In the genomic region with DNA sequence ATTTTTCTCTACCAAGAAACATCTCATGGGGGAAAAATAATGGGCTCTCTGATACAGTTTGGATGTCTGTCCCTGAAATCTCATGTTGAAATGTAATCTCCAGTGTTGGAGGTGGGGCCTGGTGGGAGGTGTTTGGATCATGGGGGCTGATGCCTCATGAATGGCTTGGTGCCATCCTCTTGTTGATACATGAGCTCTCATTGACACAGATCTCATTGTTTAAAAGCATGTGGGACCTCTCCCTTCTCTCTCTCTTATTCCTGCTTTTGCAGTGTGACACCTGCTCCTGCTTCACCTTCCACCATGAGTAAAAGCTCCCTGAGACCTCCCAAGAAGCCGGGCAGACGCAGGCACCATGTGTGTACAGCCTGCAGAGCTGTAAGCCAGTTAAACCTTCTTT, we compare ENCODE assay signal across 22 cellular contexts.
"Had no signal": no experiment of that assay in that cellular context is flagged by ENCODE, and none has a peak within 500 bp of the region (broad histone marks: within the 10 kb centered on the region; RNA-seq: fewer than 3 reads in every experiment).

No MANE protein-coding gene starts in this region.

- ATAC-seq: activated CD4-positive, CD25-positive, alpha-beta regulatory T cell treated with anti-CD3 and anti-CD28 coated beads, Interleukin-2, amount 50 U/mL, for 24 hours; activated CD8-positive, alpha-beta T cell treated with anti-CD3 and anti-CD28 coated beads, Interleukin-2, amount 10 ng/mL, durations not matched to agents 7 days and 5 days; SK-N-SH treated with all-trans-retinoic acid at 6 μM for 48 hours had no signal

- H3K27ac ChIP-seq: adrenal gland, Peyer's patch, RWPE1, SJSA1 had no signal

- H3K36me3 ChIP-seq: adrenal gland, Peyer's patch, SJSA1 had no signal

- H3K4me1 Mint-ChIP-seq: activated naive CD8-positive, alpha-beta T cell treated with anti-CD3 and anti-CD28 coated beads, Interleukin-2, amount 10 ng/mL, durations not matched to agents 7 days and 5 days had no signal

- H3K27ac Mint-ChIP-seq: activated CD8-positive, alpha-beta T cell treated with anti-CD3 and anti-CD28 coated beads, Interleukin-2, amount 10 ng/mL, durations not matched to agents 7 days and 5 days; activated naive CD8-positive, alpha-beta T cell treated with anti-CD3 and anti-CD28 coated beads, Interleukin-2, amount 10 ng/mL, durations not matched to agents 7 days and 5 days had no signal

- H3K4me3 Mint-ChIP-seq: activated CD8-positive, alpha-beta T cell treated with anti-CD3 and anti-CD28 coated beads, Interleukin-2, amount 10 ng/mL, durations not matched to agents 7 days and 5 days; activated naive CD8-positive, alpha-beta T cell treated with anti-CD3 and anti-CD28 coated beads, Interleukin-2, amount 10 ng/mL, durations not matched to agents 7 days and 5 days had no signal

- H3K36me3 Mint-ChIP-seq: activated naive CD8-positive, alpha-beta T cell treated with anti-CD3 and anti-CD28 coated beads, Interleukin-2, amount 10 ng/mL, durations not matched to agents 7 days and 5 days had no signal

- DNase-seq: activated CD4-positive, alpha-beta T cell treated with anti-CD3 and anti-CD28 coated beads for 4 hours; activated CD8-positive, alpha-beta memory T cell treated with anti-CD3 and anti-CD28 coated beads, Interleukin-2, amount 50 U/mL, for 48 hours; activated CD8-positive, alpha-beta T cell treated with anti-CD3 and anti-CD28 coated beads, Interleukin-2, amount 10 ng/mL, durations not matched to agents 7 days and 5 days; activated naive CD4-positive, alpha-beta T cell treated with anti-CD3 and anti-CD28 coated beads, Interleukin-2, amount 50 U/mL, for 16 hours; activated naive CD8-positive, alpha-beta T cell treated with anti-CD3 and anti-CD28 coated beads, Interleukin-2, amount 10 ng/mL, durations not matched to agents 7 days and 5 days; activated T-cell treated with anti-CD3 and anti-CD28 coated beads, Interleukin-2, amount 50 U/mL, for 1 hour; adrenal gland; anterior cingulate cortex; cerebellar nuclear complex; Kasumi-1; KBM-7; NCI-H1417; NCI-H1930; NCI-H226; NCI-H774; Peyer's patch; Right ventricle myocardium superior; SW 1271 had no signal

- H3K9me3 ChIP-seq: adrenal gland, Peyer's patch, SJSA1 had no signal

- H3K4me3 ChIP-seq: adrenal gland, Peyer's patch, SJSA1 had no signal

- H3K27me3 ChIP-seq: adrenal gland, Peyer's patch, SJSA1 had no signal

- H3K4me1 ChIP-seq: Peyer's patch, SJSA1 had no signal
